In genomic region chr1:171805395-171806115, GRCh38 we compare ENCODE assay signal across 9 cellular contexts. TPM values are rescaled to one million over a fixed set of nuclear protein-coding genes. Genes with fewer than 3 reads are reported as not detected.
DNase-seq lines count a peak whose midpoint lies in the region; ATAC-seq and TF ChIP-seq lines count a peak whose summit lies in the region.
"Had no signal": no experiment of that assay in that cellular context is flagged by ENCODE, and none has a peak within 500 bp of the region (broad histone marks: within the 10 kb centered on the region; RNA-seq: fewer than 3 reads in every experiment).

No MANE protein-coding gene starts in this region.

- peaks cover 2% of the 10 kb centered on the region for H3K36me3 Mint-ChIP-seq in T-helper 2 cell treated with Interferon-gamma antibody and Interleukin-4, amounts not matched to agents 5 μg/mL and 100 μg/mL, for 36 hours (ENCODE audit: low read depth)
- no peaks in the 10 kb centered on the region for H3K36me3 Mint-ChIP-seq in activated B cell treated with CpG ODN at 0.5 μM for 24 hours (ENCODE audit: low read depth)

- peak overlapping the region; percentile 10 for H3K27ac ChIP-seq in substantia nigra (ENCODE audit: low read depth, low read length, poor library complexity, severe bottlenecking)

- CTCF ChIA-PET in activated B cell treated with CpG ODN at 0.5 μM for 24 hours (lab: Charles Lee): interaction anchor here (0.7 to 8.4 kb wide), 2 partner anchors 181 to 197 kb away, joined by 3 to 160 read pairs; no protein-coding TSS in a partner anchor

- H3K27me3 Mint-ChIP-seq in T-helper 2 cell treated with Interferon-gamma antibody and Interleukin-4, amounts not matched to agents 5 μg/mL and 100 μg/mL, for 36 hours (ENCODE audit: low read depth): no peaks in the 10 kb centered on the region
- no peaks in the 10 kb centered on the region for H3K27me3 Mint-ChIP-seq in activated B cell treated with CpG ODN at 0.5 μM for 24 hours

- H3K27ac Mint-ChIP-seq in T-helper 2 cell treated with Interferon-gamma antibody and Interleukin-4, amounts not matched to agents 5 μg/mL and 100 μg/mL, for 36 hours: no peak overlapping the region
- H3K27ac Mint-ChIP-seq in activated B cell treated with CpG ODN at 0.5 μM for 24 hours: no peak overlapping the region

- no peak for DNase-seq in T-helper 2 cell treated with Interferon-gamma antibody and Interleukin-4, amounts not matched to agents 5 μg/mL and 100 μg/mL, for 36 hours (ENCODE audit: low spot score)
- no peak for DNase-seq in T-helper 2 cell
- DNase-seq in activated B cell treated with CpG ODN at 0.5 μM for 24 hours: no peak
- peak in 2 of 49 donors; percentile 12 to 20 for DNase-seq in substantia nigra (lab: John Stamatoyannopoulos, UW)
- no peak for DNase-seq in NCI-H526 (lab: John Stamatoyannopoulos, UW)
- DNase-seq in AML-193 (lab: John Stamatoyannopoulos, UW): no peak
- DNase-seq in stimulated activated CD4-positive, alpha-beta T cell treated with anti-CD3 and anti-CD28 coated beads, Interleukin-1b, Interleukin-23, amount 100 ng/mL, for 48 hours: no peak
- DNase-seq: ACHN had no signal

- no peak for TF ChIP-seq CTCF in activated B cell treated with CpG ODN at 0.5 μM for 24 hours (IDR thresholded peaks at IDR 0.05)

- POLR2A ChIA-PET in activated B cell treated with CpG ODN at 0.5 μM for 24 hours (lab: Charles Lee): no interaction called here

- H3K9me3 Mint-ChIP-seq in T-helper 2 cell treated with Interferon-gamma antibody and Interleukin-4, amounts not matched to agents 5 μg/mL and 100 μg/mL, for 36 hours: no peaks in the 10 kb centered on the region
- H3K9me3 Mint-ChIP-seq in activated B cell treated with CpG ODN at 0.5 μM for 24 hours: no peaks in the 10 kb centered on the region

- H3K4me3 Mint-ChIP-seq in T-helper 2 cell treated with Interferon-gamma antibody and Interleukin-4, amounts not matched to agents 5 μg/mL and 100 μg/mL, for 36 hours: peak overlapping the region; percentile 32
- peak overlapping the region; percentile 35 for H3K4me3 Mint-ChIP-seq in activated B cell treated with CpG ODN at 0.5 μM for 24 hours

- peak; percentile 60 for ATAC-seq in HG02938 (IDR thresholded peaks at IDR 0.05; ENCODE audit: unreplicated experiment)
- peak; percentile 56 for ATAC-seq in activated B cell treated with CpG ODN at 0.5 μM for 24 hours (ENCODE audit: low read depth)

- H3K4me1 Mint-ChIP-seq in T-helper 2 cell treated with Interferon-gamma antibody and Interleukin-4, amounts not matched to agents 5 μg/mL and 100 μg/mL, for 36 hours (ENCODE audit: low read depth): peaks cover 8% of the 10 kb centered on the region
- H3K4me1 Mint-ChIP-seq in activated B cell treated with CpG ODN at 0.5 μM for 24 hours: peaks cover 28% of the 10 kb centered on the region

- intact Hi-C loops in activated B cell treated with CpG ODN at 0.5 μM for 24 hours (cut with micrococcal nuclease): no loop called here

RNA-seq across cellular contexts. Expression of gene METTL13, which starts 24.1 kb away (rescaled TPM):
- total RNA-seq in activated B cell treated with CpG ODN at 0.5 μM for 24 hours: 33.6 and 35.7 TPM in 2 replicates

RNA-seq across cellular contexts. Expression of gene DNM3, which starts 35.7 kb away (rescaled TPM):
- 1.9 and 2.1 TPM in 2 replicates for total RNA-seq in activated B cell treated with CpG ODN at 0.5 μM for 24 hours
